11 cellular contexts compared by ENCODE assay signal in the genomic region with DNA sequence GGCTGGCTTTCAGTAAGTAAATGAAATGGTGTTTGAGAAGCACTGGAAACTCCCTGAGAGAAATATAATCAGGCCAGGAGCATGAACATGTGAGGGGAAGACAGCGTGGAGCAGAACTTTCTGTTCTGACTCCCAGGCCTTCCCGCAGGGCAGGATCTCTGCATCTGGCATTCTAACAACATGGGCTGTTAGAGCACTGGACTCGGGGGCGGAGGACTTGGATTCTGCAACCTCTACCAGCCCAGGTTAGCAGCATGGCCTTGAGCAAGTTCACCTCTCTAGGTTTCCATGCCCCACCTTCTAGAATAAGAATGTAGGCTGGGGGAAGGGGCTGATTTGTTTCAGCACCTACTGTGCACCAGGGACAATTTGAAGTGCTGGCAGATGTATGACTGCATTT. TPM values are rescaled to one million over a fixed set of nuclear protein-coding genes. Genes with fewer than 3 reads are reported as not detected.
"Had no signal": no experiment of that assay in that cellular context is flagged by ENCODE, and none has a peak within 500 bp of the region (broad histone marks: within the 10 kb centered on the region; RNA-seq: fewer than 3 reads in every experiment).

No MANE protein-coding gene starts in this region.

- H3K4me1 ChIP-seq: HAP-1 had no signal

- H3K36me3 ChIP-seq: HAP-1 had no signal

- H3K9ac ChIP-seq: GM23248, KMS-11 had no signal

- H3K4me2 ChIP-seq: KMS-11 had no signal

- DNase-seq: GM23248, GOT3, H7, HFFc6 had no signal

- H3K27ac ChIP-seq: GM23248, HL-60, KMS-11 had no signal

- H3K4me3 ChIP-seq: GM23248, HAP-1 had no signal

- ATAC-seq: HCT116, HepG2 had no signal

- H3K9me3 ChIP-seq: HAP-1 had no signal

- H2AFZ ChIP-seq: GM23248 had no signal

RNA-seq across cellular contexts. Expression of gene BFSP2, which starts 12.5 kb away (rescaled TPM):
- total RNA-seq: GM23248, H4, H7, HepG2, HFFc6, HT1080 had no signal
- polyA plus RNA-seq: GM23248, HepG2 had no signal
